In genomic region chr1:18948913-18949688, GRCh38 we compare ENCODE assay signal across 8 cellular contexts. TPM values are rescaled to one million over a fixed set of nuclear protein-coding genes. Genes with fewer than 3 reads are reported as not detected.
DNase-seq lines count a peak whose midpoint lies in the region; ATAC-seq and TF ChIP-seq lines count a peak whose summit lies in the region.

No MANE protein-coding gene starts in this region.

- H3K27me3 ChIP-seq in A673 (replicated peaks; ENCODE audit: insufficient read depth, low read depth, low read length, poor library complexity) (no peaks in the 10 kb centered on the region), NT2/D1 (ENCODE audit: insufficient read depth, insufficient read length) (no peaks in the 10 kb centered on the region), duodenal mucosa (ENCODE audit: control insufficient read depth in 1 of 2, insufficient read depth in 2 of 2, low read length in 2 of 2) (no peaks in the 10 kb centered on the region), mucosa of stomach (ENCODE audit: control insufficient read depth, insufficient read depth, low read length) (no peaks in the 10 kb centered on the region)

- BruUV-seq in A673 (replicated peaks; lab: Mats Ljungman, UMichigan): no TSS peak

- no peak for ATAC-seq in GM21381 (IDR thresholded peaks at IDR 0.05; ENCODE audit: unreplicated experiment)

- CTCF ChIA-PET in A673 (lab: Charles Lee): interaction anchor here (2.2 kb wide), 1 partner anchor 36 kb away, joined by 8 read pairs; no protein-coding TSS in a partner anchor

- H3K9me3 ChIP-seq in A673 (ENCODE audit: low read depth, low read length, poor library complexity, severe bottlenecking) (no peaks in the 10 kb centered on the region), NT2/D1 (ENCODE audit: insufficient read depth, low read length) (no peaks in the 10 kb centered on the region), duodenal mucosa (ENCODE audit: control insufficient read depth in 1 of 2, low read length in 2 of 2) (no peaks in the 10 kb centered on the region), mucosa of stomach (ENCODE audit: control insufficient read depth, low read length) (no peaks in the 10 kb centered on the region)

- H3K4me1 ChIP-seq in A673 (ENCODE audit: insufficient read depth, low read length, poor library complexity, severe bottlenecking) (peaks cover 76% of the 10 kb centered on the region), NT2/D1 (ENCODE audit: insufficient read depth, insufficient read length) (peaks cover 39% of the 10 kb centered on the region), duodenal mucosa (ENCODE audit: control insufficient read depth in 1 of 2, insufficient read depth in 2 of 2, low read length in 2 of 2) (peaks cover 48 to 75% of the 10 kb centered on the region in 2 donors), mucosa of stomach (ENCODE audit: control insufficient read depth, insufficient read depth, low read length) (peaks cover 38% of the 10 kb centered on the region)

- intact Hi-C loops in A673 (cut with micrococcal nuclease; ENCODE audit: unreplicated experiment): no loop called here

- POLR2A ChIA-PET in A673 (lab: Charles Lee; ENCODE audit: low non-redundant PET): no interaction called here

- no peak overlapping the region for H3K4me3 ChIP-seq in A673 (ENCODE audit: low read depth, low read length, poor library complexity, severe bottlenecking)
- H3K4me3 ChIP-seq in NT2/D1 (ENCODE audit: insufficient read length, low read depth): no peak overlapping the region
- peak overlapping the region; percentile 46 to 60 for H3K4me3 ChIP-seq in duodenal mucosa (ENCODE audit: low read depth in 1 of 2, low read length in 2 of 2)
- H3K4me3 ChIP-seq in mucosa of stomach (ENCODE audit: low read length): no peak overlapping the region

- peak overlapping the region; percentile 79 for H3K27ac ChIP-seq in A673 (ENCODE audit: low read depth, low read length, poor library complexity, severe bottlenecking)
- H3K27ac ChIP-seq in duodenal mucosa (ENCODE audit: low read depth, low read length): peak overlapping the region; percentile 22

- no peak for DNase-seq in A673 (ENCODE audit: low spot score)
- no peak for DNase-seq in NT2/D1 (ENCODE audit: low read depth, low spot score)
- DNase-seq in NCI-H128 (lab: John Stamatoyannopoulos, UW; ENCODE audit: unreplicated experiment): no peak
- no peak for DNase-seq in activated CD4-positive, alpha-beta T cell treated with anti-CD3 and anti-CD28 coated beads for 48 hours
- DNase-seq in GOT3 (lab: John Stamatoyannopoulos, UW): no peak

- H3K9ac ChIP-seq in NT2/D1 (ENCODE audit: insufficient read length, low read depth): peak overlapping the region; percentile 37
- H3K9ac ChIP-seq in duodenal mucosa (ENCODE audit: low read depth in 1 of 2, low read length in 2 of 2): peak overlapping the region in 1 of 2 donors; percentile 15
- H3K9ac ChIP-seq in mucosa of stomach (ENCODE audit: low read length): peak overlapping the region; percentile 58

- no peak for TF ChIP-seq CTCF in A673 (conservative IDR thresholded peaks at IDR 0.05; ENCODE audit: low read depth, low read length)

- H3K36me3 ChIP-seq in A673 (ENCODE audit: insufficient read depth, low read length, poor library complexity, severe bottlenecking): no peaks in the 10 kb centered on the region
- H3K36me3 ChIP-seq in NT2/D1 (ENCODE audit: insufficient read depth, insufficient read length, low read length): peaks cover 21% of the 10 kb centered on the region
- no peaks in the 10 kb centered on the region for H3K36me3 ChIP-seq in duodenal mucosa (ENCODE audit: control insufficient read depth in 1 of 2, insufficient read depth in 2 of 2, low read length in 2 of 2)
- no peaks in the 10 kb centered on the region for H3K36me3 ChIP-seq in mucosa of stomach (ENCODE audit: control insufficient read depth, insufficient read depth, low read length)

RNA-seq across cellular contexts. Expression of gene IFFO2, which starts 7.4 kb away (rescaled TPM):
- total RNA-seq in A673 (2021): 13.3 and 16.3 TPM in 2 replicates

RNA-seq across cellular contexts. Expression of gene ALDH4A1, which starts 46.7 kb away (rescaled TPM):
- total RNA-seq in A673 (2021): 18.4 and 23.1 TPM in 2 replicates

Comparison
In these comparisons a context has a peak if more than half of its experiments do, and no peak if none do; other contexts are left out.
1. H3K4me3 ChIP-seq: peak in duodenal mucosa (2 of 2); none in A673 (single experiment), NT2/D1 (single experiment) and mucosa of stomach (single experiment).